Comparison of ENCODE assay signal across 8 cellular contexts in the genomic region with DNA sequence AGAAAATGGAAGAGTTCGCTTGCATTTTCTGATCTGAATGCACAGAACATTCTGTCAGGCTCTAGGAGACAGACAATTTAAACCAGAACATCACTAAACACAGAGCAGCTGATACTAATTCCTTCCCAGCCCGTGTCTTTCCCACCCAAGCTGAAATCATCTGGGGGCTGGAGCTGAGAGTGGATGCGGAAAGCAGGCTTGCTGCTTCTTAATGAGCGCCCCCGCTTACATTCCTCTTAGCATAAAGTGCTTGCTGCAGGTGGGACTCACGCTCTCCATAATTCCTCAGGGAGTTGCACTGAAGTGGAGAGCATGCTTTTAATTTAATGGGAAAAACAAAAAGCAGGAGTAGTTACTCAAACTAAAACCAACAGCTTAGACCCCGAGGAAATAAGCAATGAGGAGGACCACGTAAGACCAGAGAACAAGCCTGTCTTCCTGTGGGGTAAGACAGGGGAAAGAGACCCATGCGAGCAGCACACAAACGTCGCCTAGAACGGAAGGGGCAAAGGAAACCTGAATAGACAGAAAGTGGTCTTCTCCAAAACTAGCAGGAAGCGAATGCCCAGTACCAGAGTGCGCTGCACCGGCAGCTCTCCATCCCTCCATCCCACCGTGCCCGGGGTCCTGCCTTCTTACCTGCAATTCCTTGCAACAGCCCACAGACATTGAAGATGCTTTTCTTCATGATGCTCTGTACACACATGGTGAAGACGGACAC.
A peak's percentile ranks its signal among the peaks of the same experiment; 100 is the strongest.
DNase-seq lines count a peak whose midpoint lies in the region; ATAC-seq, FAIRE-seq and TF ChIP-seq lines count a peak whose summit lies in the region.

No MANE protein-coding gene starts in this region.

- H3K4me3 Mint-ChIP-seq in dendritic cell treated with granulocyte-macrophage colony-stimulating factor and Interleukin-4, amounts not matched to agents 40 ng/mL and 50 ng/mL, for 4 days, result peak overlapping the region; percentile 79

- intact Hi-C loops in dendritic cell treated with granulocyte-macrophage colony-stimulating factor and Interleukin-4, amounts not matched to agents 40 ng/mL and 50 ng/mL, for 4 days (cut with micrococcal nuclease), result no loop called here
- intact Hi-C loops in ovary (cut with DNase I), result no loop called here

- H3K27ac Mint-ChIP-seq in dendritic cell treated with granulocyte-macrophage colony-stimulating factor and Interleukin-4, amounts not matched to agents 40 ng/mL and 50 ng/mL, for 4 days, result peak overlapping the region; percentile 92

- peak overlapping the region; percentile 89 for H2AFZ ChIP-seq in parathyroid adenoma

- no peak for DNase-seq in D721Med (ENCODE audit: insufficient read length, low spot score)
- peak; percentile 63 for DNase-seq in NCI-H1436 (lab: John Stamatoyannopoulos, UW)
- no peak for DNase-seq in ovary
- DNase-seq in EL, result no peak
- DNase-seq in NCI-H446 treated with DMSO at 0.1 percent for 48 hours (lab: John Stamatoyannopoulos, UW), result no peak

- H3K9me3 ChIP-seq in parathyroid adenoma (ENCODE audit: control insufficient read depth, low read length), result no peaks in the 10 kb centered on the region
- no peaks in the 10 kb centered on the region for H3K9me3 ChIP-seq in ovary

- 80 to 90% (median 86%) methylated on average over 18 of the region's 18 CpGs for WGBS in ovary, 3 donors

- no peak for FAIRE-seq in D721Med (lab: Jason Lieb, UNC)

- TF ChIP-seq CTCF in D721Med (IDR thresholded peaks at IDR 0.05; ENCODE audit: insufficient read depth, missing control alignments), result peak; percentile 5
- no peak for TF ChIP-seq CTCF in parathyroid adenoma (IDR thresholded peaks at IDR 0.05)
- no peak for TF ChIP-seq CTCF in ovary (IDR thresholded peaks at IDR 0.05)

- H3K4me3 ChIP-seq in parathyroid adenoma (ENCODE audit: low read depth, low read length) (peak overlapping the region; percentile 59), ovary (no peak overlapping the region)

- no peak overlapping the region for H3K9ac ChIP-seq in parathyroid adenoma

- H3K79me2 ChIP-seq in parathyroid adenoma, result peaks cover 8% of the 10 kb centered on the region

- TF ChIP-seq POLR2A in ovary (IDR thresholded peaks at IDR 0.05), result no peak

- H3K4me2 ChIP-seq in parathyroid adenoma (ENCODE audit: low read length), result peak overlapping the region; percentile 70

- peak overlapping the region; percentile 10 for H3K27ac ChIP-seq in parathyroid adenoma
- no peak overlapping the region for H3K27ac ChIP-seq in ovary

- H3K27me3 ChIP-seq in parathyroid adenoma (ENCODE audit: control insufficient read depth, insufficient read depth, low read length), result no peaks in the 10 kb centered on the region
- H3K27me3 ChIP-seq in ovary, result no peaks in the 10 kb centered on the region

- H3K36me3 Mint-ChIP-seq in dendritic cell treated with granulocyte-macrophage colony-stimulating factor and Interleukin-4, amounts not matched to agents 40 ng/mL and 50 ng/mL, for 4 days (ENCODE audit: low read depth), result peaks cover 62% of the 10 kb centered on the region

- no peaks in the 10 kb centered on the region for H3K36me3 ChIP-seq in parathyroid adenoma (ENCODE audit: control insufficient read depth, insufficient read depth, low read length)
- no peaks in the 10 kb centered on the region for H3K36me3 ChIP-seq in ovary

- no peak for ATAC-seq in GM21381 (IDR thresholded peaks at IDR 0.05; ENCODE audit: unreplicated experiment)

- TF ChIP-seq EP300 in ovary (IDR thresholded peaks at IDR 0.05), result no peak

- H3K9me3 Mint-ChIP-seq in dendritic cell treated with granulocyte-macrophage colony-stimulating factor and Interleukin-4, amounts not matched to agents 40 ng/mL and 50 ng/mL, for 4 days, result peaks cover 9% of the 10 kb centered on the region

- peaks cover 37% of the 10 kb centered on the region for H3K4me1 ChIP-seq in parathyroid adenoma
- H3K4me1 ChIP-seq in ovary (ENCODE audit: insufficient read depth), result peaks cover 14% of the 10 kb centered on the region

- peaks cover 80% of the 10 kb centered on the region for H3K4me1 Mint-ChIP-seq in dendritic cell treated with granulocyte-macrophage colony-stimulating factor and Interleukin-4, amounts not matched to agents 40 ng/mL and 50 ng/mL, for 4 days (ENCODE audit: low read depth)

- no peaks in the 10 kb centered on the region for H3K27me3 Mint-ChIP-seq in dendritic cell treated with granulocyte-macrophage colony-stimulating factor and Interleukin-4, amounts not matched to agents 40 ng/mL and 50 ng/mL, for 4 days
